ENCODE assay signal across 32 cellular contexts in the genomic region with DNA sequence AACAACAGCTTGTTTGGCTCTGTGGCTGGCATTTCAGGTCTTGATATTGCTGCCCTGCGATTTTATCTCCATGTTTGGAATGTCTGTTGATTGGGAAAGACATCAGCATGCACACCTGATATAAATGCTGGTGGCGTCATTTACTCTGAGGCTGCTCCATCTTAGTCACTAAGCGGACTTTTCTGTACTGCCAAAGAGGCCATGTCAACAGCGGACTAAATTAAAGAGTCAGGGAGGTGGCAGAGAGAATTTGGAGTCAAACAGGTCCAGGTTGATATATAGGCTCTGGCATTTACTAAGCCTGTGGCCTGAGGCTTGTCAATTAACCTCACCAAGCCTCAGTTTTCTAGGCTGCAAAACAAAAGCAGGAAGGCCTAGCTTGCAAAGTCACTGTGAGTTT. TPM values are rescaled to one million over a fixed set of nuclear protein-coding genes. Genes with fewer than 3 reads are reported as not detected.
"Had no signal": no experiment of that assay in that cellular context is flagged by ENCODE, and none has a peak within 500 bp of the region (broad histone marks: within the 10 kb centered on the region; RNA-seq: fewer than 3 reads in every experiment).

No MANE protein-coding gene starts in this region.

- ATAC-seq: activated CD4-positive, alpha-beta T cell treated with anti-CD3 and anti-CD28 coated beads for 36 hours; activated CD4-positive, CD25-positive, alpha-beta regulatory T cell treated with anti-CD3 and anti-CD28 coated beads, Interleukin-2, amount 50 U/mL, for 24 hours; activated CD8-positive, alpha-beta T cell treated with anti-CD3 and anti-CD28 coated beads, Interleukin-2, amount 10 ng/mL, durations not matched to agents 7 days and 5 days; activated naive CD4-positive, alpha-beta T cell treated with anti-CD3 and anti-CD28 coated beads, Interleukin-2, amount 50 U/mL, for 72 hours; body of pancreas; PC-3 had no signal

- H3K27ac Mint-ChIP-seq: activated CD4-positive, alpha-beta T cell treated with anti-CD3 and anti-CD28 coated beads for 36 hours; activated CD4-positive, alpha-beta T cell treated with anti-CD3 and anti-CD28 coated beads, Interleukin-2, amount 10 ng/mL, durations not matched to agents 7 days and 5 days; activated CD8-positive, alpha-beta T cell treated with anti-CD3 and anti-CD28 coated beads, Interleukin-2, amount 10 ng/mL, durations not matched to agents 7 days and 5 days; activated naive CD4-positive, alpha-beta T cell treated with anti-CD3 and anti-CD28 coated beads for 36 hours; activated naive CD4-positive, alpha-beta T cell treated with anti-CD3 and anti-CD28 coated beads, Interleukin-2, amount 50 U/mL, for 72 hours; activated T-cell treated with anti-CD3 and anti-CD28 coated beads, Interleukin-2, amount 50 U/mL, for 24 hours; T-helper 1 cell treated with Interleukin-12 subunit alpha and Interleukin-12 subunit beta and Interleukin-4 antibody, amounts not matched to agents 30 μg/mL and 1 μg/mL, for 36 hours; T-helper 2 cell treated with Interferon-gamma antibody and Interleukin-4, amounts not matched to agents 5 μg/mL and 100 μg/mL, for 36 hours had no signal

- H3K36me3 ChIP-seq: adrenal gland, breast epithelium, MG63, Peyer's patch, SJSA1 had no signal

- H3K27me3 Mint-ChIP-seq: activated CD4-positive, alpha-beta T cell treated with anti-CD3 and anti-CD28 coated beads for 36 hours; activated CD4-positive, alpha-beta T cell treated with anti-CD3 and anti-CD28 coated beads, Interleukin-2, amount 10 ng/mL, durations not matched to agents 7 days and 5 days; activated T-cell treated with anti-CD3 and anti-CD28 coated beads, Interleukin-2, amount 50 U/mL, for 24 hours had no signal

- H3K4me3 ChIP-seq: adrenal gland, body of pancreas, breast epithelium, MG63, Peyer's patch, SJSA1 had no signal

- H3K9me3 ChIP-seq: adrenal gland, body of pancreas, breast epithelium, MG63, Peyer's patch, SK-N-SH had no signal

- H3K27ac ChIP-seq: adrenal gland, body of pancreas, breast epithelium, Peyer's patch, SJSA1 had no signal

- H3K27me3 ChIP-seq: adrenal gland, body of pancreas, breast epithelium, Peyer's patch, SJSA1 had no signal

- H3K4me1 ChIP-seq: adrenal gland, body of pancreas, breast epithelium, Peyer's patch, SJSA1 had no signal

- H3K4me1 Mint-ChIP-seq: activated CD4-positive, alpha-beta T cell treated with anti-CD3 and anti-CD28 coated beads for 36 hours; activated CD4-positive, alpha-beta T cell treated with anti-CD3 and anti-CD28 coated beads, Interleukin-2, amount 10 ng/mL, durations not matched to agents 7 days and 5 days had no signal

- H3K9ac ChIP-seq: SK-N-SH had no signal

- DNase-seq: activated CD4-positive, alpha-beta T cell treated with anti-CD3 and anti-CD28 coated beads for 36 hours; activated CD4-positive, alpha-beta T cell treated with anti-CD3 and anti-CD28 coated beads, Interleukin-2, amount 10 ng/mL, durations not matched to agents 7 days and 5 days; activated CD4-positive, alpha-beta T cell treated with anti-CD3 and anti-CD28 coated beads, Interleukin-2, amount 50 U/mL, for 48 hours; activated CD8-positive, alpha-beta T cell treated with anti-CD3 and anti-CD28 coated beads, Interleukin-2, amount 10 ng/mL, durations not matched to agents 7 days and 5 days; activated gamma-delta T cell treated with Interleukin-2 at 50 U/mL for 16 hours; activated naive CD4-positive, alpha-beta T cell treated with anti-CD3 and anti-CD28 coated beads for 36 hours; activated T-cell treated with anti-CD3 and anti-CD28 coated beads, Interleukin-2, amount 50 U/mL, for 24 hours; adrenal gland; body of pancreas; caudate nucleus; Kasumi-1; KG1; MG63; NCI-H1048; NCI-H1105 treated with DMSO at 0.1 percent for 48 hours; NCI-H1436; NCI-H1694; NCI-H1930; NCI-H2081 treated with DMSO at 0.1 percent for 48 hours; NCI-H226; NCI-H446 treated with DMSO at 0.1 percent for 48 hours; NCI-H524; PC-3; Peyer's patch; RPMI8226; SK-N-SH had no signal

- H3K4me3 Mint-ChIP-seq: activated CD4-positive, alpha-beta T cell treated with anti-CD3 and anti-CD28 coated beads for 36 hours; activated CD4-positive, alpha-beta T cell treated with anti-CD3 and anti-CD28 coated beads, Interleukin-2, amount 10 ng/mL, durations not matched to agents 7 days and 5 days; activated CD8-positive, alpha-beta T cell treated with anti-CD3 and anti-CD28 coated beads, Interleukin-2, amount 10 ng/mL, durations not matched to agents 7 days and 5 days; activated naive CD4-positive, alpha-beta T cell treated with anti-CD3 and anti-CD28 coated beads for 36 hours; activated T-cell treated with anti-CD3 and anti-CD28 coated beads, Interleukin-2, amount 50 U/mL, for 24 hours; T-helper 1 cell treated with Interleukin-12 subunit alpha and Interleukin-12 subunit beta and Interleukin-4 antibody, amounts not matched to agents 30 μg/mL and 1 μg/mL, for 36 hours; T-helper 2 cell treated with Interferon-gamma antibody and Interleukin-4, amounts not matched to agents 5 μg/mL and 100 μg/mL, for 36 hours had no signal

RNA-seq across cellular contexts. Expression of a gene that starts 6.2 kb away (rescaled TPM):
- total RNA-seq: activated CD4-positive, alpha-beta T cell treated with anti-CD3 and anti-CD28 coated beads for 36 hours; activated CD4-positive, alpha-beta T cell treated with anti-CD3 and anti-CD28 coated beads, Interleukin-2, amount 10 ng/mL, durations not matched to agents 7 days and 5 days; activated CD8-positive, alpha-beta T cell treated with anti-CD3 and anti-CD28 coated beads, Interleukin-2, amount 10 ng/mL, durations not matched to agents 7 days and 5 days; activated naive CD4-positive, alpha-beta T cell treated with anti-CD3 and anti-CD28 coated beads for 36 hours; activated naive CD4-positive, alpha-beta T cell treated with anti-CD3 and anti-CD28 coated beads, Interleukin-2, amount 50 U/mL, for 72 hours; body of pancreas; PC-3; SJSA1 had no signal
